11 cellular contexts compared by ENCODE assay signal in genomic region chr6:167824591-167825041, GRCh38. TPM values are rescaled to one million over a fixed set of nuclear protein-coding genes. Genes with fewer than 3 reads are reported as not detected.
DNase-seq lines count a peak whose midpoint lies in the region; ATAC-seq and TF ChIP-seq lines count a peak whose summit lies in the region.
"Had no signal": no experiment of that assay in that cellular context is flagged by ENCODE, and none has a peak within 500 bp of the region (broad histone marks: within the 10 kb centered on the region; RNA-seq: fewer than 3 reads in every experiment).

No MANE protein-coding gene starts in this region.

- no peak overlapping the region for H2AFZ ChIP-seq in H9 (ENCODE audit: low read length)

- H3K27me3 ChIP-seq in H9 (ENCODE audit: insufficient read depth, low read length) (no peaks in the 10 kb centered on the region), ectodermal cell (ENCODE audit: control insufficient read depth, insufficient read depth, low read length, poor library complexity, severe bottlenecking) (no peaks in the 10 kb centered on the region), right atrium auricular region (no peaks in the 10 kb centered on the region)
- H3K27me3 ChIP-seq: cardiac muscle cell had no signal

- peaks cover 56 to 70% (median 62%) of the 10 kb centered on the region in 3 donors for H3K27me3 Mint-ChIP-seq in CD14-positive monocyte (ENCODE audit: low read depth in 3 of 3)
- peaks cover 6% of the 10 kb centered on the region; the same call in 1 of the 2 replicates for H3K27me3 Mint-ChIP-seq in H9 (ENCODE audit: low read depth)
- peaks cover 24% of the 10 kb centered on the region for H3K27me3 Mint-ChIP-seq in nephron (ENCODE audit: low read depth)

- no peak overlapping the region for H2BK120ac ChIP-seq in H9 (ENCODE audit: low read depth, low read length, poor library complexity, severe bottlenecking)

- H4K91ac ChIP-seq in H9 (ENCODE audit: insufficient read length, low read depth, low read length): no peak overlapping the region

- no peak overlapping the region for H3K23ac ChIP-seq in H9 (ENCODE audit: insufficient read length, low read depth, low read length)

- H3K18ac ChIP-seq in H9 (ENCODE audit: insufficient read length, low read depth, low read length): no peak overlapping the region

- H3K4ac ChIP-seq in H9 (ENCODE audit: low read depth, low read length): no peak overlapping the region

- H2BK20ac ChIP-seq in H9 (ENCODE audit: low read depth, low read length, poor library complexity, severe bottlenecking): no peak overlapping the region

- peaks cover 10 to 12% of the 10 kb centered on the region in 2 donors for H3K36me3 Mint-ChIP-seq in CD14-positive monocyte
- peaks cover 0 to 12% (median 8%) of the 10 kb centered on the region in 3 experiments; a peak in 3 of 7 replicates for H3K36me3 Mint-ChIP-seq in H9 (ENCODE audit: insufficient read depth in 1 of 3, low read depth in 3 of 3)
- peaks cover 8% of the 10 kb centered on the region for H3K36me3 Mint-ChIP-seq in nephron (ENCODE audit: low read depth)

- WGBS in H9 (ENCODE audit: extremely low coverage, insufficient read length, low lambda C conversion rate): no CpG with 5 or more reads among the region's 13 CpGs
- 88% methylated on average over 13 of the region's 13 CpGs for WGBS in ectodermal cell, 2 experiments

- H3K4me2 ChIP-seq in H9 (ENCODE audit: insufficient read depth, insufficient read length, low read length): no peak overlapping the region

- TF ChIP-seq CTCF in CD14-positive monocyte (IDR thresholded peaks at IDR 0.05) (no peak), H9 (conservative IDR thresholded peaks at IDR 0.05) (no peak), nephron (IDR thresholded peaks at IDR 0.05; ENCODE audit: unreplicated experiment in 3 of 3) (no peak), right atrium auricular region (IDR thresholded peaks at IDR 0.05) (no peak)

- H3K9ac ChIP-seq in H9 (ENCODE audit: extremely low read depth, insufficient read length, low read length): no peak overlapping the region

- H4K8ac ChIP-seq in H9 (replicated peaks; ENCODE audit: insufficient read length, low read depth, low read length): no peak overlapping the region

- H3K4me1 Mint-ChIP-seq in CD14-positive monocyte: peaks cover 24% of the 10 kb centered on the region
- peaks cover 28 to 29% of the 10 kb centered on the region in 2 experiments for H3K4me1 Mint-ChIP-seq in H9
- peaks cover 34% of the 10 kb centered on the region for H3K4me1 Mint-ChIP-seq in nephron

- no peak overlapping the region for H4K5ac ChIP-seq in H9 (ENCODE audit: insufficient read length, low read depth, low read length)

- peaks cover 3 to 26% (median 19%) of the 10 kb centered on the region in 7 donors for H3K9me3 Mint-ChIP-seq in CD14-positive monocyte
- no peaks in the 10 kb centered on the region; a peak in 1 of 5 replicates for H3K9me3 Mint-ChIP-seq in H9
- H3K9me3 Mint-ChIP-seq in nephron: peaks cover 3% of the 10 kb centered on the region
- H3K9me3 Mint-ChIP-seq: stimulated activated naive CD8-positive, alpha-beta T cell treated with anti-CD3 and anti-CD28 coated beads, Interleukin-15, amount 100 ng/mL, for 72 hours had no signal

- H3K9me3 ChIP-seq in H9 (ENCODE audit: control insufficient read depth, low read depth, low read length) (no peaks in the 10 kb centered on the region), ectodermal cell (ENCODE audit: control insufficient read depth, low read length) (no peaks in the 10 kb centered on the region), right atrium auricular region (no peaks in the 10 kb centered on the region)

- no peak for ATAC-seq in HG02763 (IDR thresholded peaks at IDR 0.05; ENCODE audit: unreplicated experiment)
- no peak for ATAC-seq in HG03139 (IDR thresholded peaks at IDR 0.05; ENCODE audit: unreplicated experiment)
- ATAC-seq: stimulated activated naive CD8-positive, alpha-beta T cell treated with anti-CD3 and anti-CD28 coated beads, Interleukin-15, amount 100 ng/mL, for 72 hours had no signal

- no peak overlapping the region for H3K56ac ChIP-seq in H9 (ENCODE audit: insufficient read length, low read depth, low read length)

- DNase-seq in CD14-positive monocyte (ENCODE audit: low spot score): no peak
- no peak for DNase-seq in H9
- DNase-seq in SK-N-DZ (ENCODE audit: low spot score): no peak
- DNase-seq in right atrium auricular region (ENCODE audit: low spot score): no peak
- DNase-seq: Kasumi-1; stimulated activated naive CD8-positive, alpha-beta T cell treated with anti-CD3 and anti-CD28 coated beads, Interleukin-15, amount 100 ng/mL, for 72 hours had no signal

- H3K4me1 ChIP-seq in H9 (ENCODE audit: insufficient read depth, low read length): peaks cover 2% of the 10 kb centered on the region; the same call in 1 of the 2 replicates
- peaks cover 12% of the 10 kb centered on the region for H3K4me1 ChIP-seq in ectodermal cell (ENCODE audit: control insufficient read depth, insufficient read depth, low read length)
- peaks cover 0 to 25% of the 10 kb centered on the region in 2 donors for H3K4me1 ChIP-seq in right atrium auricular region

- H3K14ac ChIP-seq in H9 (ENCODE audit: insufficient read depth, low read length): no peak overlapping the region

- no peak overlapping the region for H2BK12ac ChIP-seq in H9 (ENCODE audit: insufficient read length, low read depth, low read length)

- H3T11ph ChIP-seq in H9 (ENCODE audit: low read length): no peak overlapping the region

- H2AK5ac ChIP-seq in H9 (ENCODE audit: insufficient read length, low read length): no peak overlapping the region

- H3K27ac ChIP-seq in H9 (ENCODE audit: insufficient read length, low read depth, low read length): no peak overlapping the region
- H3K27ac ChIP-seq in ectodermal cell (ENCODE audit: insufficient read depth, low read depth, low read length, poor library complexity, severe bottlenecking): peak overlapping the region; percentile 32
- no peak overlapping the region for H3K27ac ChIP-seq in right atrium auricular region
- H3K27ac ChIP-seq: cardiac muscle cell had no signal

- no peak overlapping the region for H2BK5ac ChIP-seq in H9 (ENCODE audit: insufficient read length, low read length)

- H3K23me2 ChIP-seq in H9 (ENCODE audit: insufficient read length, low read depth, low read length, poor library complexity, severe bottlenecking): peaks cover 12% of the 10 kb centered on the region

- H3K4me3 Mint-ChIP-seq in CD14-positive monocyte: peak overlapping the region; percentile 53 to 94
- H3K4me3 Mint-ChIP-seq in H9: peak overlapping the region; percentile 89 to 99
- H3K4me3 Mint-ChIP-seq in nephron: peak overlapping the region; percentile 92 to 97 (median 96)

- peaks cover 6% of the 10 kb centered on the region for H3K36me3 ChIP-seq in ectodermal cell (ENCODE audit: control insufficient read depth, insufficient read depth, low read length)
- no peaks in the 10 kb centered on the region for H3K36me3 ChIP-seq in right atrium auricular region

- no peaks in the 10 kb centered on the region for H4K20me1 ChIP-seq in H9 (ENCODE audit: control insufficient read depth, insufficient read depth, insufficient read length)

- no peak overlapping the region for H3K27ac Mint-ChIP-seq in CD14-positive monocyte
- H3K27ac Mint-ChIP-seq in H9: no peak overlapping the region
- H3K27ac Mint-ChIP-seq in nephron: peak overlapping the region; percentile 85 to 96 (median 91)
- H3K27ac Mint-ChIP-seq: stimulated activated naive CD8-positive, alpha-beta T cell treated with anti-CD3 and anti-CD28 coated beads, Interleukin-15, amount 100 ng/mL, for 72 hours had no signal

- H3K79me2 ChIP-seq in H9 (ENCODE audit: insufficient read depth, low read length): peaks cover 6% of the 10 kb centered on the region; the same call in 1 of the 2 replicates

- intact Hi-C loops in CD14-positive monocyte (cut with micrococcal nuclease): no loop called here

- H3K4me3 ChIP-seq in ectodermal cell (ENCODE audit: insufficient read depth, low read depth, low read length): no peak overlapping the region
- H3K4me3 ChIP-seq in right atrium auricular region: no peak overlapping the region

- H3K79me1 ChIP-seq in H9 (ENCODE audit: insufficient read depth, low read depth, low read length, poor library complexity, severe bottlenecking): no peaks in the 10 kb centered on the region

- no peak overlapping the region for H2BK15ac ChIP-seq in H9 (ENCODE audit: low read depth, low read length)

RNA-seq across cellular contexts. Expression of gene AFDN, which starts 2.1 kb away (rescaled TPM):
- under 1 TPM in 1 of 2 donors, not detected in 1; 0.03 TPM for polyA plus RNA-seq in CD14-positive monocyte
- 153 and 157 TPM in 2 replicates for total RNA-seq in H9 (2021)
- 210 TPM for polyA plus RNA-seq in ectodermal cell (2013, experiment 1 of 4)
- polyA plus RNA-seq in ectodermal cell (2013, experiment 2 of 4): 227 TPM
- polyA plus RNA-seq in ectodermal cell (2013, experiment 3 of 4): 173 TPM
- polyA plus RNA-seq in ectodermal cell (2013, experiment 4 of 4): 206 TPM
- polyA plus RNA-seq in SK-N-DZ (2014; cell fraction: cytosol; rRNA removed): 33.0 and 40.3 TPM in 2 replicates
- 77.8 and 122 TPM in 2 replicates for polyA plus RNA-seq in SK-N-DZ (2014; cell fraction: nucleus; rRNA removed)
- 10 to 100 TPM; 51.6 to 51.8 TPM for total RNA-seq in right atrium auricular region

Comparison
In these comparisons a context has a peak if more than half of its experiments do, and no peak if none do; other contexts are left out.
1. H3K27ac Mint-ChIP-seq: peak in nephron (3 of 3); none in CD14-positive monocyte (0 of 7) and H9 (0 of 3).
2. Peak in every context shown above with its lines, with median percentiles within 50 percentile points of each other: H3K4me3 Mint-ChIP-seq.